9 cellular contexts compared by ENCODE assay signal in genomic region chr2:187658952-187659525, GRCh38.
DNase-seq lines count a peak whose midpoint lies in the region; ATAC-seq, FAIRE-seq and TF ChIP-seq lines count a peak whose summit lies in the region.
"Had no signal": no experiment of that assay in that cellular context is flagged by ENCODE, and none has a peak within 500 bp of the region (broad histone marks: within the 10 kb centered on the region; RNA-seq: fewer than 3 reads in every experiment).

No MANE protein-coding gene starts in this region.

- H3K27me3 ChIP-seq in PC-9 (ENCODE audit: insufficient read depth, low read depth) (no peaks in the 10 kb centered on the region), foreskin keratinocyte (no peaks in the 10 kb centered on the region)

- POLR2A ChIA-PET in PC-9 (lab: Charles Lee; ENCODE audit: unreplicated experiment): interaction anchor here (0.7 kb wide), 1 partner anchor 369 kb away, joined by 7 read pairs; no protein-coding TSS in a partner anchor

- H4K20me1 ChIP-seq in PC-9 (ENCODE audit: insufficient read depth): no peaks in the 10 kb centered on the region

- BruUV-seq in PC-9 (replicated peaks; lab: Mats Ljungman, UMichigan): no TSS peak

- FAIRE-seq in H54 (lab: Jason Lieb, UNC): peak; percentile 65

- H3K9me3 ChIP-seq in PC-9 (ENCODE audit: insufficient read depth, low read depth): no peaks in the 10 kb centered on the region

- peak; percentile 82 for ATAC-seq in foreskin keratinocyte
- no peak for ATAC-seq in sciatic nerve

- H2AFZ ChIP-seq in PC-9: no peak overlapping the region

- H3K79me2 ChIP-seq in PC-9 (ENCODE audit: low read depth): no peaks in the 10 kb centered on the region

- H3K9me2 ChIP-seq in PC-9 (ENCODE audit: insufficient read depth): no peaks in the 10 kb centered on the region

- H3K4me2 ChIP-seq in PC-9: no peak overlapping the region

- DNase-seq in AG09309 (ENCODE audit: low read depth) (no peak), H54 (ENCODE audit: insufficient read length, low spot score) (peak; percentile 14), PC-9 (no peak), foreskin keratinocyte (peak in 1 of 2 donors; percentile 30), sciatic nerve (ENCODE audit: low spot score) (no peak), T-helper 9 cell (no peak), NCI-H1105 (lab: John Stamatoyannopoulos, UW) (no peak)
- no peak for DNase-seq in NK-92 treated with Interleukin-12 subunit alpha and Interleukin-12 subunit beta, amount 100 ng/mL, for 24 hours (lab: John Stamatoyannopoulos, UW)
- DNase-seq: DND-41 had no signal

- intact Hi-C loops in PC-9 (cut with micrococcal nuclease; ENCODE audit: unreplicated experiment): no loop called here
- intact Hi-C loops in sciatic nerve (cut with DNase I): no loop called here

- CTCF ChIA-PET in PC-9 (lab: Charles Lee): no interaction called here

- H3K4me3 ChIP-seq in AG09309 (ENCODE audit: control insufficient read depth, low read depth, low read length) (no peak overlapping the region), PC-9 (no peak overlapping the region)

- H3K4me1 ChIP-seq in PC-9 (replicated peaks; ENCODE audit: insufficient read depth) (no peaks in the 10 kb centered on the region), foreskin keratinocyte (no peaks in the 10 kb centered on the region)

- no peaks in the 10 kb centered on the region for H3K36me3 ChIP-seq in PC-9 (ENCODE audit: low read depth)

- H3F3A ChIP-seq in PC-9 (ENCODE audit: insufficient read depth, low read depth): no peaks in the 10 kb centered on the region

- H3K27ac ChIP-seq in PC-9 (no peak overlapping the region), foreskin keratinocyte (no peak overlapping the region)

- TF ChIP-seq POLR2A in H54 (IDR thresholded peaks at IDR 0.05; ENCODE audit: low read depth, low read length): no peak

- peak; percentile 57 for TF ChIP-seq CTCF in AG09309 (IDR thresholded peaks at IDR 0.05; ENCODE audit: control insufficient read depth, insufficient read depth, low read depth, low read length, missing control alignments)
- peak; percentile 44; the same call in 1 of the 2 replicates for TF ChIP-seq CTCF in PC-9 (conservative IDR thresholded peaks at IDR 0.05)
- peak; percentile 50 for TF ChIP-seq CTCF in foreskin keratinocyte (conservative IDR thresholded peaks at IDR 0.05)
